ENCODE assay signal across 22 cellular contexts in genomic region chr1:43632135-43632670, GRCh38. TPM values are rescaled to one million over a fixed set of nuclear protein-coding genes. Genes with fewer than 3 reads are reported as not detected.
A peak's percentile ranks its signal among the peaks of the same experiment; 100 is the strongest.
DNase-seq lines count a peak whose midpoint lies in the region; ATAC-seq and TF ChIP-seq lines count a peak whose summit lies in the region.
"Had no signal": no experiment of that assay in that cellular context is flagged by ENCODE, and none has a peak within 500 bp of the region (broad histone marks: within the 10 kb centered on the region; RNA-seq: fewer than 3 reads in every experiment).

No MANE protein-coding gene starts in this region.

- ATAC-seq in HCT116 (no peak), HG03045 (IDR thresholded peaks at IDR 0.05; ENCODE audit: unreplicated experiment) (no peak), GM19463 (IDR thresholded peaks at IDR 0.05; ENCODE audit: unreplicated experiment) (no peak)
- ATAC-seq: activated CD8-positive, alpha-beta T cell treated with anti-CD3 and anti-CD28 coated beads, Interleukin-2, amount 10 ng/mL, durations not matched to agents 7 days and 5 days; heart right ventricle; Panc1 had no signal

- no peak for TF ChIP-seq CTCF in HCT116 (IDR thresholded peaks at IDR 0.05 in 2 of 3, conservative IDR thresholded peaks at IDR 0.05 in 1 of 3; ENCODE audit: borderline replicate concordance in 1 of 3, insufficient read depth in 1 of 3, low read depth in 2 of 3, low read length in 2 of 3)
- TF ChIP-seq CTCF in VCaP (conservative IDR thresholded peaks at IDR 0.05) = no peak

- POLR2A ChIA-PET in HCT116 (lab: Charles Lee) = no interaction called here

- H3K9me3 ChIP-seq in HCT116 (ENCODE audit: control insufficient read depth in 1 of 2, insufficient read depth in 1 of 2, low read depth in 1 of 2, low read length in 2 of 2) = no peaks in the 10 kb centered on the region
- H3K9me3 ChIP-seq: heart right ventricle, SJSA1, spleen, stomach, upper lobe of left lung had no signal

- H3K4me2 ChIP-seq in HCT116 (ENCODE audit: low read length) = no peak overlapping the region

- CTCF ChIA-PET in HCT116 (lab: Charles Lee) = no interaction called here

- no peaks in the 10 kb centered on the region for H3K36me3 ChIP-seq in HCT116 (ENCODE audit: control insufficient read depth in 1 of 2, insufficient read depth in 2 of 2, low read length in 2 of 2)
- H3K36me3 ChIP-seq: heart right ventricle, SJSA1, spleen, stomach, upper lobe of left lung had no signal

- H3K9me2 ChIP-seq in HCT116 (ENCODE audit: insufficient read depth) = no peaks in the 10 kb centered on the region

- H2AFZ ChIP-seq in HCT116 (ENCODE audit: low read depth, low read length, poor library complexity, severe bottlenecking) = no peak overlapping the region

- no peaks in the 10 kb centered on the region for H3K79me2 ChIP-seq in HCT116 (ENCODE audit: insufficient read depth, low read length)

- peaks cover 0 to 14% of the 10 kb centered on the region in 2 experiments; a peak in 1 of 4 replicates for H3K4me1 ChIP-seq in HCT116 (ENCODE audit: control insufficient read depth in 1 of 2, insufficient read depth in 2 of 2, low read length in 2 of 2)
- H3K4me1 ChIP-seq: heart right ventricle, SJSA1, spleen, upper lobe of left lung had no signal

- H3K9ac ChIP-seq in HCT116 (ENCODE audit: low read length) = no peak overlapping the region

- intact Hi-C loops in HCT116 (cut with micrococcal nuclease) (no loop called here), posterior vena cava (cut with DNase I) (no loop called here)

- RAD21 ChIA-PET in HCT116 (lab: Charles Lee; ENCODE audit: low non-redundant PET in 1 of 2, low total read pairs in 2 of 2, uncharacterized antibody in 2 of 2, unreplicated experiment in 2 of 2) = no interaction called here

- DNase-seq in HCT116 (ENCODE audit: low read depth, low spot score) (no peak), NCI-H2107 treated with DMSO at 0.1 percent for 48 hours (lab: John Stamatoyannopoulos, UW; ENCODE audit: unreplicated experiment) (peak; percentile 28), posterior vena cava (ENCODE audit: low spot score) (peak; percentile 6), GM19240 (ENCODE audit: insufficient read length, low spot score) (no peak)
- DNase-seq: activated CD8-positive, alpha-beta T cell treated with anti-CD3 and anti-CD28 coated beads, Interleukin-2, amount 10 ng/mL, durations not matched to agents 7 days and 5 days; activated naive CD4-positive, alpha-beta T cell treated with anti-CD3 and anti-CD28 coated beads for 36 hours; activated T-cell treated with anti-CD3 and anti-CD28 coated beads, Interleukin-2, amount 50 U/mL, for 1 hour; caudate nucleus; COR-L47; heart right ventricle; immature natural killer cell; MM.1S; NCI-H2081; stomach had no signal

- H3K4me3 ChIP-seq in HCT116 (replicated peaks in 1 of 2; ENCODE audit: low read depth in 1 of 2, low read length in 2 of 2) = no peak overlapping the region
- H3K4me3 ChIP-seq: dorsolateral prefrontal cortex, heart right ventricle, SJSA1, spleen, stomach, upper lobe of left lung had no signal

- no peak overlapping the region for H3K27ac ChIP-seq in HCT116 (ENCODE audit: low read depth, low read length)
- H3K27ac ChIP-seq in VCaP = 0 out of 2 replicates have a peak overlapping the region, but pooled peaks have one; percentile 8
- H3K27ac ChIP-seq: dorsolateral prefrontal cortex, heart right ventricle, SJSA1, spleen, stomach, upper lobe of left lung had no signal

- TF ChIP-seq RAD21 in HCT116 (IDR thresholded peaks at IDR 0.05; ENCODE audit: low read depth) = no peak

- BruUV-seq in HCT116 (replicated peaks; lab: Mats Ljungman, UMichigan) = TSS peak; percentile 33

- H3K27me3 ChIP-seq in HCT116 (ENCODE audit: insufficient read depth, low read length) = no peaks in the 10 kb centered on the region
- H3K27me3 ChIP-seq: dorsolateral prefrontal cortex, heart right ventricle, spleen, stomach, upper lobe of left lung had no signal

- no peak for TF ChIP-seq POLR2A in HCT116 (IDR thresholded peaks at IDR 0.05; ENCODE audit: borderline replicate concordance, extremely low read depth, insufficient read depth, insufficient read length)

- H4K20me1 ChIP-seq in HCT116 (ENCODE audit: insufficient read depth) = no peaks in the 10 kb centered on the region

TF ChIP-seq in HCT116, 20 proteins besides CTCF, POLR2A, EP300 and RAD21:
- no peak for TF ChIP-seq SIN3A (IDR thresholded peaks at IDR 0.05; ENCODE audit: low read depth)
- TF ChIP-seq REST (IDR thresholded peaks at IDR 0.05; ENCODE audit: low read depth) = peak; percentile 48

RNA-seq across cellular contexts. Expression of gene KDM4A, which starts 17.7 kb away (rescaled TPM):
- total RNA-seq in HCT116 (2021; ENCODE audit: unreplicated experiment) (46.9 TPM), posterior vena cava (10 to 100 TPM; 19.9 to 21.9 TPM)
- polyA plus RNA-seq in HCT116 (2012) = 33.1 and 43.6 TPM in 2 replicates

Comparison
In these comparisons a context has a peak if more than half of its experiments do, and no peak if none do; other contexts are left out.
1. DNase-seq: peak in NCI-H2107 treated with DMSO at 0.1 percent for 48 hours (single experiment) and posterior vena cava (single experiment); none in HCT116 (single experiment) and GM19240 (single experiment).